1 cellular context compared by ENCODE assay signal in genomic region chr6:21604081-21604480, GRCh38.
TF ChIP-seq lines count a peak whose summit lies in the region.

No MANE protein-coding gene starts in this region.

TF ChIP-seq in GM23338, 12 proteins besides CTCF, POLR2A, EP300 and RAD21:
- no peak for TF ChIP-seq POLR2AphosphoS5 (IDR thresholded peaks at IDR 0.05; ENCODE audit: low read depth)
- TF ChIP-seq JUNB (IDR thresholded peaks at IDR 0.05; ENCODE audit: unreplicated experiment), result no peak
- TF ChIP-seq, protein P1, sequence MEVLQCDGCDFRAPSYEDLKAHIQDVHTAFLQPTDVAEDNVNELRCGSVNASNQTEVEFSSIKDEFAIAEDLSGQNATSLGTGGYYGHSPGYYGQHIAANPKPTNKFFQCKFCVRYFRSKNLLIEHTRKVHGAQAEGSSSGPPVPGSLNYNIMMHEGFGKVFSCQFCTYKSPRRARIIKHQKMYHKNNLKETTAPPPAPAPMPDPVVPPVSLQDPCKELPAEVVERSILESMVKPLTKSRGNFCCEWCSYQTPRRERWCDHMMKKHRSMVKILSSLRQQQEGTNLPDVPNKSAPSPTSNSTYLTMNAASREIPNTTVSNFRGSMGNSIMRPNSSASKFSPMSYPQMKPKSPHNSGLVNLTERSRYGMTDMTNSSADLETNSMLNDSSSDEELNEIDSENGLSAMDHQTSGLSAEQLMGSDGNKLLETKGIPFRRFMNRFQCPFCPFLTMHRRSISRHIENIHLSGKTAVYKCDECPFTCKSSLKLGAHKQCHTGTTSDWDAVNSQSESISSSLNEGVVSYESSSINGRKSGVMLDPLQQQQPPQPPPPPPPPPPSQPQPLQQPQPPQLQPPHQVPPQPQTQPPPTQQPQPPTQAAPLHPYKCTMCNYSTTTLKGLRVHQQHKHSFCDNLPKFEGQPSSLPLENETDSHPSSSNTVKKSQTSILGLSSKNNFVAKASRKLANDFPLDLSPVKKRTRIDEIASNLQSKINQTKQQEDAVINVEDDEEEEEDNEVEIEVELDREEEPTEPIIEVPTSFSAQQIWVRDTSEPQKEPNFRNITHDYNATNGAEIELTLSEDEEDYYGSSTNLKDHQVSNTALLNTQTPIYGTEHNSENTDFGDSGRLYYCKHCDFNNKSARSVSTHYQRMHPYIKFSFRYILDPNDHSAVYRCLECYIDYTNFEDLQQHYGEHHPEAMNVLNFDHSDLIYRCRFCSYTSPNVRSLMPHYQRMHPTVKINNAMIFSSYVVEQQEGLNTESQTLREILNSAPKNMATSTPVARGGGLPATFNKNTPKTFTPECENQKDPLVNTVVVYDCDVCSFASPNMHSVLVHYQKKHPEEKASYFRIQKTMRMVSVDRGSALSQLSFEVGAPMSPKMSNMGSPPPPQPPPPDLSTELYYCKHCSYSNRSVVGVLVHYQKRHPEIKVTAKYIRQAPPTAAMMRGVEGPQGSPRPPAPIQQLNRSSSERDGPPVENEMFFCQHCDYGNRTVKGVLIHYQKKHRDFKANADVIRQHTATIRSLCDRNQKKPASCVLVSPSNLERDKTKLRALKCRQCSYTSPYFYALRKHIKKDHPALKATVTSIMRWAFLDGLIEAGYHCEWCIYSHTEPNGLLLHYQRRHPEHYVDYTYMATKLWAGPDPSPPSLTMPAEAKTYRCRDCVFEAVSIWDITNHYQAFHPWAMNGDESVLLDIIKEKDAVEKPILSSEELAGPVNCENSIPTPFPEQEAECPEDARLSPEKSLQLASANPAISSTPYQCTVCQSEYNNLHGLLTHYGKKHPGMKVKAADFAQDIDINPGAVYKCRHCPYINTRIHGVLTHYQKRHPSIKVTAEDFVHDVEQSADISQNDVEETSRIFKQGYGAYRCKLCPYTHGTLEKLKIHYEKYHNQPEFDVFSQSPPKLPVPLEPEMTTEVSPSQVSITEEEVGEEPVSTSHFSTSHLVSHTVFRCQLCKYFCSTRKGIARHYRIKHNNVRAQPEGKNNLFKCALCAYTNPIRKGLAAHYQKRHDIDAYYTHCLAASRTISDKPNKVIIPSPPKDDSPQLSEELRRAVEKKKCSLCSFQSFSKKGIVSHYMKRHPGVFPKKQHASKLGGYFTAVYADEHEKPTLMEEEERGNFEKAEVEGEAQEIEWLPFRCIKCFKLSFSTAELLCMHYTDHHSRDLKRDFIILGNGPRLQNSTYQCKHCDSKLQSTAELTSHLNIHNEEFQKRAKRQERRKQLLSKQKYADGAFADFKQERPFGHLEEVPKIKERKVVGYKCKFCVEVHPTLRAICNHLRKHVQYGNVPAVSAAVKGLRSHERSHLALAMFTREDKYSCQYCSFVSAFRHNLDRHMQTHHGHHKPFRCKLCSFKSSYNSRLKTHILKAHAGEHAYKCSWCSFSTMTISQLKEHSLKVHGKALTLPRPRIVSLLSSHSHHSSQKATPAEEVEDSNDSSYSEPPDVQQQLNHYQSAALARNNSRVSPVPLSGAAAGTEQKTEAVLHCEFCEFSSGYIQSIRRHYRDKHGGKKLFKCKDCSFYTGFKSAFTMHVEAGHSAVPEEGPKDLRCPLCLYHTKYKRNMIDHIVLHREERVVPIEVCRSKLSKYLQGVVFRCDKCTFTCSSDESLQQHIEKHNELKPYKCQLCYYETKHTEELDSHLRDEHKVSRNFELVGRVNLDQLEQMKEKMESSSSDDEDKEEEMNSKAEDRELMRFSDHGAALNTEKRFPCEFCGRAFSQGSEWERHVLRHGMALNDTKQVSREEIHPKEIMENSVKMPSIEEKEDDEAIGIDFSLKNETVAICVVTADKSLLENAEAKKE (CRISPR knock-in tag; IDR thresholded peaks at IDR 0.05), result no peak
- no peak for TF ChIP-seq ZNF331 (CRISPR knock-in tag; IDR thresholded peaks at IDR 0.05; ENCODE audit: low read depth)
- no peak for TF ChIP-seq EZH2 (IDR thresholded peaks at IDR 0.05; ENCODE audit: low read depth, unreplicated experiment)
- no peak for TF ChIP-seq STAT1 (IDR thresholded peaks at IDR 0.05; ENCODE audit: unreplicated experiment)
- TF ChIP-seq EZH2phosphoT487 (IDR thresholded peaks at IDR 0.05; ENCODE audit: unreplicated experiment), result no peak
- no peak for TF ChIP-seq REST (IDR thresholded peaks at IDR 0.05; ENCODE audit: unreplicated experiment)
